Comparison of ENCODE assay signal across 1 cellular context in the genomic region with DNA sequence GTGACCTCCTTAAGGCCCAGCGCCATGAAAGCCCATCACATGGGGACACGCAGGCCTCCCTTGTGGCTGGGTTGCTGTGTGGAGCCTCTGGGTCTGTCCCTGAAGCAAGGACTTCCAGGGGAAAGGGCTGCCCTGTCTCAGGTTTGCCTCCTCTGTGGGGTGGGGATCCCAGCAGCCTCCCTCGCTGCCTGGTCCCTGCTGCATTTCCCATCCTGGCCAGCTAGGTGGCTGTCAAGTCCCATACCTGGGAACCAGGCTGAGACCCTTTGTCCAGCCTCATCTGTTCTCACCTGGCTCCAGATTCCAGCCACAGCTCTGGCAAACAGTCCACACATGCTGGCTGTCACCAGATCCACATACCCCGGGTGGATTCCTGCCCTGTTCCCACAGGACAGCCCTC.
TF ChIP-seq lines count a peak whose summit lies in the region.
"Not testable (repeated sequence)": the region's sequence is repeated elsewhere in the genome, so short reads cannot be mapped to it uniquely, and the experiment has no call there.

No MANE protein-coding gene starts in this region.

TF ChIP-seq in HepG2, 621 proteins besides CTCF, POLR2A, EP300 and RAD21:
- TF ChIP-seq SMC3 (IDR thresholded peaks at IDR 0.05; ENCODE audit: low read length), result peak; percentile 25; the same call in 1 of the 2 replicates
- TF ChIP-seq ZNF687 (CRISPR knock-in tag; IDR thresholded peaks at IDR 0.05), result peak; percentile 29
- TF ChIP-seq ZNF331 (CRISPR knock-in tag; IDR thresholded peaks at IDR 0.05), result 0 out of 2 replicates have a peak, but pooled peaks have one; percentile 34
- peak; percentile 89 for TF ChIP-seq STAG1 (CRISPR knock-in tag; IDR thresholded peaks at IDR 0.05)
- 0 out of 2 replicates have a peak, but pooled peaks have one; percentile 23 for TF ChIP-seq SALL1 (CRISPR knock-in tag; IDR thresholded peaks at IDR 0.05)
- TF ChIP-seq NR2F6 (IDR thresholded peaks at IDR 0.05), result not testable (repeated sequence)
- 0 out of 2 replicates have a peak, but pooled peaks have one; percentile 9 for TF ChIP-seq NR2F6 (CRISPR knock-in tag; IDR thresholded peaks at IDR 0.05)
- peak; percentile 13; the same call in 1 of the 2 replicates for TF ChIP-seq MED1 (CRISPR knock-in tag; IDR thresholded peaks at IDR 0.05)
- peak; percentile 26 for TF ChIP-seq TEAD3 (CRISPR knock-in tag; optimal IDR thresholded peaks at IDR 0.05; ENCODE audit: borderline replicate concordance)
- TF ChIP-seq SALL2 (CRISPR knock-in tag; IDR thresholded peaks at IDR 0.05), result peak; percentile 40; the same call in 1 of the 2 replicates
